Comparison of ENCODE assay signal across 8 cellular contexts in genomic region chr6:130366011-130366963, GRCh38. TPM values are rescaled to one million over a fixed set of nuclear protein-coding genes. Genes with fewer than 3 reads are reported as not detected.
A peak's percentile ranks its signal among the peaks of the same experiment; 100 is the strongest.
DNase-seq lines count a peak whose midpoint lies in the region; ATAC-seq and TF ChIP-seq lines count a peak whose summit lies in the region.

Gene TMEM200A, plus strand, starts transcription at chr6:130366017. Its CDS starts 74,406 bp downstream, at chr6:130440423.

- peaks cover 6% of the 10 kb centered on the region for H3K9me3 Mint-ChIP-seq in glutamatergic neuron (ENCODE audit: unreplicated experiment)

- H3K27ac Mint-ChIP-seq in glutamatergic neuron (ENCODE audit: unreplicated experiment): peak within 1 kb of the TSS; percentile 89

- 1% methylated on average over 60 to 75 of the region's 75 CpGs for WGBS in aorta, 2 donors

- no peaks in the 10 kb centered on the region for H3K36me3 Mint-ChIP-seq in glutamatergic neuron (ENCODE audit: unreplicated experiment)

- intact Hi-C loops in aorta (cut with DNase I): no loop called here

- H3K4me3 Mint-ChIP-seq in glutamatergic neuron (ENCODE audit: unreplicated experiment): peak within 1 kb of the TSS; percentile 93

- H3K36me3 ChIP-seq in aorta (ENCODE audit: control insufficient read depth in 1 of 2, insufficient read depth in 2 of 2, low read length in 1 of 2): no peaks in the 10 kb centered on the region

- H3K4me1 Mint-ChIP-seq in glutamatergic neuron (ENCODE audit: low read depth, unreplicated experiment): peaks cover 21% of the 10 kb centered on the region

- H3K4me3 ChIP-seq in aorta (ENCODE audit: low read length in 2 of 2): peak within 1 kb of the TSS; percentile 25 to 44

- DNase-seq in activated naive CD4-positive, alpha-beta T cell treated with Interleukin-2 at 50 U/mL for 16 hours: peak; percentile 52
- no peak for DNase-seq in activated naive CD4-positive, alpha-beta T cell (lab: John Stamatoyannopoulos, UW)
- DNase-seq in NCI-H1930 (lab: John Stamatoyannopoulos, UW) (peak; percentile 19 to 25), activated gamma-delta T cell treated with Interleukin-2 at 50 U/mL for 16 hours (peak; percentile 24), glutamatergic neuron (peak; percentile 77), omental fat pad (ENCODE audit: low spot score) (peak; percentile 24), aorta (peak; percentile 58 to 82)

- no peaks in the 10 kb centered on the region for H3K9me3 ChIP-seq in aorta (ENCODE audit: control insufficient read depth, low read length)

- no peaks in the 10 kb centered on the region for H3K4me1 ChIP-seq in aorta (ENCODE audit: control insufficient read depth in 1 of 2, insufficient read depth in 2 of 2, low read length in 2 of 2)

- ATAC-seq in omental fat pad (ENCODE audit: low FRiP score) (peak; percentile 77), aorta (ENCODE audit: low FRiP score) (peak; percentile 47), HG03565 (IDR thresholded peaks at IDR 0.05; ENCODE audit: unreplicated experiment) (no peak)

- H3K27me3 Mint-ChIP-seq in glutamatergic neuron (ENCODE audit: unreplicated experiment): peaks cover 2% of the 10 kb centered on the region

- TF ChIP-seq CTCF in glutamatergic neuron (IDR thresholded peaks at IDR 0.05; ENCODE audit: partially characterized antibody, unreplicated experiment) (no peak), omental fat pad (IDR thresholded peaks at IDR 0.05) (no peak)

- no peak within 1 kb of the TSS for H3K27ac ChIP-seq in aorta (ENCODE audit: low read depth in 1 of 2, low read length in 2 of 2)

- H3K27me3 ChIP-seq in aorta (ENCODE audit: control insufficient read depth in 1 of 2, insufficient read depth in 2 of 2, low read length in 1 of 2): no peaks in the 10 kb centered on the region

RNA-seq across cellular contexts. Expression of gene TMEM200A, which starts in this region (rescaled TPM):
- total RNA-seq in glutamatergic neuron (ENCODE audit: unreplicated experiment) (25.4 TPM), omental fat pad (1 to 10 TPM in 3 of 4 donors, under 1 TPM in 1; 0.79 to 4.4 (median 2.7) TPM), aorta (1 to 10 TPM; 7.2 to 8.9 TPM)
- polyA plus RNA-seq in aorta: 1 to 10 TPM; 3.5 to 5.6 TPM

Comparison
In these comparisons a context has a peak if more than half of its experiments do, and no peak if none do; other contexts are left out.
1. DNase-seq: peak in activated naive CD4-positive, alpha-beta T cell treated with Interleukin-2 at 50 U/mL for 16 hours (single experiment), NCI-H1930 (2 of 2), activated gamma-delta T cell treated with Interleukin-2 at 50 U/mL for 16 hours (single experiment), glutamatergic neuron (single experiment), omental fat pad (single experiment) and aorta (2 of 2); none in activated naive CD4-positive, alpha-beta T cell (0 of 4).